ENCODE assay signal across 1 cellular context in the genomic region with DNA sequence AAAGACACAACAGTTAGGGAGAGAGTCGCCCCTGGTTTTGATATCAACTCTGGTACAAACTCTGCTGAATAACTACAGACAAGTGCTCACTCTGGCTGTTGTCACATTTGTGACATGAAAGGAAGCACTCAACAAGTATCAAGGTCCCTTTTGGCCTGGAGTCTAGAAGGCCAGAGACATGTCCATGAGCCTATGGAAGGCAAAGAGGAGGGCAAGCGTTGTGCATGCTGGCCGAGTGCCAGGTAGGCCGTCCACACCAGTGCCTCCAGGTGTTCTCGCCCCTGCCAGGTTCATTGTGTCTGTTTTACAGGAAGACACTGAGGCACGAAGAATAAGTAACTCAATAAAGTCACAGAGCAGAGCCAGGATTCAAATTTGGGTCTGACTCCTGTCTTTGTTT.
TF ChIP-seq lines count a peak whose summit lies in the region.

No MANE protein-coding gene starts in this region.

TF ChIP-seq in IMR-90, 13 proteins besides CTCF, POLR2A, EP300 and RAD21 (continued from another document):
- no peak for TF ChIP-seq CEBPB (IDR thresholded peaks at IDR 0.05; ENCODE audit: low read depth, low read length)
- TF ChIP-seq, protein P1, sequence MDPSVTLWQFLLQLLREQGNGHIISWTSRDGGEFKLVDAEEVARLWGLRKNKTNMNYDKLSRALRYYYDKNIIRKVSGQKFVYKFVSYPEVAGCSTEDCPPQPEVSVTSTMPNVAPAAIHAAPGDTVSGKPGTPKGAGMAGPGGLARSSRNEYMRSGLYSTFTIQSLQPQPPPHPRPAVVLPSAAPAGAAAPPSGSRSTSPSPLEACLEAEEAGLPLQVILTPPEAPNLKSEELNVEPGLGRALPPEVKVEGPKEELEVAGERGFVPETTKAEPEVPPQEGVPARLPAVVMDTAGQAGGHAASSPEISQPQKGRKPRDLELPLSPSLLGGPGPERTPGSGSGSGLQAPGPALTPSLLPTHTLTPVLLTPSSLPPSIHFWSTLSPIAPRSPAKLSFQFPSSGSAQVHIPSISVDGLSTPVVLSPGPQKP (IDR thresholded peaks at IDR 0.05; ENCODE audit: borderline replicate concordance, low read depth, low read length) = no peak
- TF ChIP-seq MAFK (IDR thresholded peaks at IDR 0.05; ENCODE audit: low read depth, low read length) = no peak
